14 cellular contexts compared by ENCODE assay signal in the genomic region with DNA sequence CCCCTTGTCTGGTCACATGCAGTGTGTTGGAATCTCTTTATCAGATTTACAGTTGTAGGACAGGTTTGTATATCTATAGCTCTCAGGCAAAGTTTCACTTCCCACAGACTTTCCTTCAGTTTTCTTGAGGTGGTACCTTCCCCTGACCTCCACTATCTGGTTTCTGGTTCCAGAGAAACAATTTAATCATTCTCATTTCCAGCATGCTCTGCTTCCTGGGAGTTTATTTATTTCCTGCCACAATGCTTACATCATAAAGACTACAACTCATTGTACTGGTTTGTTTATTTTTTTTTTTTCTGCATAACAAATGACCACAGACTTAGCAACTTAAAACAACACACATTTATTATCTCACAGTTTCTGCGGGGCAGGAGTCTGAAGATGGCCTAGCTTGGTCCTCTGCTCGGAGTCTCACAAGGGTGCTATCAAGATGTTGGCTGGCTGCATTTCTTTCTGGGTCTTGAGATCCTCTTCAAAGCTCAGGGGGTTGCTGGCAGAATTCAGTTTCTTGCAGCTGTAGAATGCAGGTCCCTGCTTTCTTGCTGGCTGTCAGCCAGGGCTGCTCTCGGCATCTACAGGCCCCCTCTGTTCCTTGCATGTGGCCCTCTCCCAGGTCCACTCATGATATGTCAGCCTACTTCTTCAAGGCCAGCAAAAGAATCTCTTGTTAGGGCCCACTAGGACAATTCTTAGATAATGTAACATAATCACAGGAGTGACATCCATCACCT.
DNase-seq lines count a peak whose midpoint lies in the region; ATAC-seq, FAIRE-seq and TF ChIP-seq lines count a peak whose summit lies in the region.
"Had no signal": no experiment of that assay in that cellular context is flagged by ENCODE, and none has a peak within 500 bp of the region (broad histone marks: within the 10 kb centered on the region; RNA-seq: fewer than 3 reads in every experiment).

No MANE protein-coding gene starts in this region.

- no peak for TF ChIP-seq CTCF in PC-9 (conservative IDR thresholded peaks at IDR 0.05)
- no peak for TF ChIP-seq CTCF in H1 (IDR thresholded peaks at IDR 0.05; ENCODE audit: control extremely low read depth in 1 of 3, insufficient read depth in 1 of 3, low read depth in 1 of 3, low read length in 3 of 3)
- TF ChIP-seq CTCF in neural progenitor cell (IDR thresholded peaks at IDR 0.05), result no peak
- no peak for TF ChIP-seq CTCF in HepG2 (CRISPR knock-in tag; IDR thresholded peaks at IDR 0.05)

- H3K56ac ChIP-seq in H1 (replicated peaks; ENCODE audit: insufficient read length, low read depth, low read length), result no peak overlapping the region

- no peak overlapping the region for H3K9ac ChIP-seq in H1 (replicated peaks in 1 of 4; ENCODE audit: extremely low read depth in 1 of 4, low read depth in 3 of 4, low read length in 3 of 4)
- no peak overlapping the region for H3K9ac ChIP-seq in neural progenitor cell
- no peak overlapping the region for H3K9ac ChIP-seq in HepG2 (ENCODE audit: insufficient read depth, low read depth, low read length)

- H3F3A ChIP-seq in PC-9 (ENCODE audit: insufficient read depth, low read depth) (peaks cover 45% of the 10 kb centered on the region), neural progenitor cell (ENCODE audit: low read depth) (no peaks in the 10 kb centered on the region)

- H3K4me3 ChIP-seq in PC-9 (no peak overlapping the region), H1 (ENCODE audit: extremely low read depth in 1 of 4, insufficient read depth in 2 of 4, low read depth in 3 of 4, low read length in 4 of 4) (no peak overlapping the region), neural progenitor cell (no peak overlapping the region), HepG2 (replicated peaks in 1 of 3; ENCODE audit: insufficient read depth in 1 of 3, low read depth in 2 of 3, low read length in 3 of 3) (no peak overlapping the region)
- H3K4me3 ChIP-seq: thyroid gland had no signal

- H3K27ac ChIP-seq in PC-9 (peak overlapping the region; percentile 82), H1 (ENCODE audit: low read depth, low read length) (no peak overlapping the region), neural progenitor cell (no peak overlapping the region), HepG2 (ENCODE audit: extremely low read length, insufficient read depth, low read length) (no peak overlapping the region)
- H3K27ac ChIP-seq: thyroid gland had no signal

- ATAC-seq in GM18868 (IDR thresholded peaks at IDR 0.05; ENCODE audit: unreplicated experiment) (peak; percentile 36), HepG2 (no peak), GM19328 (IDR thresholded peaks at IDR 0.05; ENCODE audit: unreplicated experiment) (no peak)

- no peak overlapping the region for H4K5ac ChIP-seq in H1 (ENCODE audit: insufficient read length, low read depth, low read length)

- H4K20me1 ChIP-seq in PC-9 (ENCODE audit: insufficient read depth) (no peaks in the 10 kb centered on the region), H1 (replicated peaks in 1 of 2; ENCODE audit: control insufficient read depth in 1 of 2, insufficient read depth in 2 of 2, low read length in 2 of 2) (peaks cover 2% of the 10 kb centered on the region in 2 experiments), neural progenitor cell (ENCODE audit: low read depth) (no peaks in the 10 kb centered on the region), HepG2 (ENCODE audit: insufficient read depth, low read length) (no peaks in the 10 kb centered on the region)

- no peak overlapping the region for H2BK15ac ChIP-seq in H1 (ENCODE audit: low read length)

- FAIRE-seq in H1 (lab: Jason Lieb, UNC) (no peak), HepG2 (lab: Jason Lieb, UNC) (no peak)

- no peak overlapping the region for H2AFZ ChIP-seq in PC-9
- no peak overlapping the region for H2AFZ ChIP-seq in H1 (ENCODE audit: low read length)
- peak overlapping the region; percentile 45 for H2AFZ ChIP-seq in neural progenitor cell (replicated peaks)
- H2AFZ ChIP-seq in HepG2 (ENCODE audit: low read length), result no peak overlapping the region

- H3K27ac Mint-ChIP-seq in neural progenitor cell, result peak overlapping the region; percentile 71
- H3K27ac Mint-ChIP-seq: activated CD4-positive, alpha-beta T cell treated with anti-CD3 and anti-CD28 coated beads, Interleukin-2, amount 10 ng/mL, durations not matched to agents 7 days and 5 days; CD8-positive, alpha-beta memory T cell; natural killer cell treated with Interleukin-12 subunit alpha and Interleukin-12 subunit beta and Interleukin-15 and Interleukin-18, amount 100 ng/mL, for 72 hours had no signal

- H3K79me1 ChIP-seq in H1 (ENCODE audit: low read depth, low read length), result no peaks in the 10 kb centered on the region

- no peaks in the 10 kb centered on the region for H3K9me3 ChIP-seq in PC-9 (ENCODE audit: insufficient read depth, low read depth)
- no peaks in the 10 kb centered on the region for H3K9me3 ChIP-seq in H1 (ENCODE audit: insufficient read depth in 2 of 2, low read depth in 1 of 2, low read length in 1 of 2)
- no peaks in the 10 kb centered on the region for H3K9me3 ChIP-seq in neural progenitor cell (ENCODE audit: low read depth)
- no peaks in the 10 kb centered on the region for H3K9me3 ChIP-seq in HepG2 (ENCODE audit: low read length)
- H3K9me3 ChIP-seq: thyroid gland had no signal

- 0 out of 2 replicates have a peak, but pooled peaks cover 8% of the 10 kb centered on the region for H3K79me2 ChIP-seq in PC-9 (ENCODE audit: low read depth)
- H3K79me2 ChIP-seq in H1 (ENCODE audit: control insufficient read depth in 1 of 2, insufficient read depth in 2 of 2, low read length in 2 of 2), result no peaks in the 10 kb centered on the region
- H3K79me2 ChIP-seq in neural progenitor cell (ENCODE audit: low read depth), result no peaks in the 10 kb centered on the region
- H3K79me2 ChIP-seq in HepG2 (ENCODE audit: insufficient read depth, low read length), result no peaks in the 10 kb centered on the region

- H3K9me3 Mint-ChIP-seq in neural progenitor cell, result no peaks in the 10 kb centered on the region
- H3K9me3 Mint-ChIP-seq: activated CD4-positive, alpha-beta T cell treated with anti-CD3 and anti-CD28 coated beads, Interleukin-2, amount 10 ng/mL, durations not matched to agents 7 days and 5 days; CD8-positive, alpha-beta memory T cell; natural killer cell treated with Interleukin-12 subunit alpha and Interleukin-12 subunit beta and Interleukin-15 and Interleukin-18, amount 100 ng/mL, for 72 hours had no signal

- H3K36me3 Mint-ChIP-seq in neural progenitor cell, result no peaks in the 10 kb centered on the region
- H3K36me3 Mint-ChIP-seq: CD8-positive, alpha-beta memory T cell; natural killer cell treated with Interleukin-12 subunit alpha and Interleukin-12 subunit beta and Interleukin-15 and Interleukin-18, amount 100 ng/mL, for 72 hours had no signal

- H2BK120ac ChIP-seq in H1 (replicated peaks; ENCODE audit: low read depth, low read length), result no peak overlapping the region

- H3K36me3 ChIP-seq in PC-9 (ENCODE audit: low read depth), result no peaks in the 10 kb centered on the region
- no peaks in the 10 kb centered on the region for H3K36me3 ChIP-seq in H1 (ENCODE audit: control insufficient read depth in 2 of 4, insufficient read depth in 4 of 4, low read length in 3 of 4)
- H3K36me3 ChIP-seq in neural progenitor cell, result no peaks in the 10 kb centered on the region
- no peaks in the 10 kb centered on the region for H3K36me3 ChIP-seq in HepG2 (replicated peaks in 1 of 2; ENCODE audit: control insufficient read depth in 1 of 2, insufficient read depth in 2 of 2, low read length in 2 of 2)
- H3K36me3 ChIP-seq: thyroid gland had no signal

- peaks cover 3% of the 10 kb centered on the region for H3K27me3 Mint-ChIP-seq in neural progenitor cell (ENCODE audit: insufficient read depth, low read depth)
- H3K27me3 Mint-ChIP-seq: activated CD4-positive, alpha-beta T cell treated with anti-CD3 and anti-CD28 coated beads, Interleukin-2, amount 10 ng/mL, durations not matched to agents 7 days and 5 days; CD8-positive, alpha-beta memory T cell had no signal

- H3K9me2 ChIP-seq in PC-9 (ENCODE audit: insufficient read depth), result no peaks in the 10 kb centered on the region

- H3K4me1 Mint-ChIP-seq in neural progenitor cell, result peaks cover 19% of the 10 kb centered on the region
- H3K4me1 Mint-ChIP-seq: CD8-positive, alpha-beta memory T cell had no signal

- POLR2A ChIA-PET in PC-9 (lab: Charles Lee; ENCODE audit: unreplicated experiment) (interaction anchor here (0.6 kb wide), 2 partner anchors 251 to 272 kb away, joined by 3 to 5 read pairs; no protein-coding TSS in a partner anchor), H1 (lab: Charles Lee; ENCODE audit: partially characterized antibody) (no interaction called here), HepG2 (lab: Yijun Ruan, JAX) (no interaction called here)

- CTCF ChIA-PET in PC-9 (lab: Charles Lee) (interaction anchor here (0.6 kb wide), 2 partner anchors 75 to 374 kb away, joined by 4 to 5 read pairs; no protein-coding TSS in a partner anchor), H1 (lab: Charles Lee; ENCODE audit: partially characterized antibody) (interaction anchor here (0.9 to 1.2 kb wide), 4 partner anchors 9 to 256 kb away, joined by 3 to 4 read pairs (median 3); no protein-coding TSS in a partner anchor), HepG2 (lab: Yijun Ruan, JAX; ENCODE audit: low intra/inter-chr PET ratio, low total read pairs) (no interaction called here)

- BruUV-seq in PC-9 (replicated peaks; lab: Mats Ljungman, UMichigan) (no TSS peak), HepG2 (replicated peaks; lab: Mats Ljungman, UMichigan) (no TSS peak)

- TF ChIP-seq RAD21 in H1 (IDR thresholded peaks at IDR 0.05 in 1 of 2, conservative IDR thresholded peaks at IDR 0.05 in 1 of 2; ENCODE audit: low read depth in 2 of 2, low read length in 2 of 2), result no peak
- no peak for TF ChIP-seq RAD21 in HepG2 (CRISPR knock-in tag; IDR thresholded peaks at IDR 0.05)

- H2BK12ac ChIP-seq in H1 (ENCODE audit: low read depth, low read length), result 0 out of 2 replicates have a peak overlapping the region, but pooled peaks have one; percentile 50

- intact Hi-C loops in PC-9 (cut with micrococcal nuclease; ENCODE audit: unreplicated experiment), result loop anchor here (10.0 kb wide), 1 partner anchor 408 kb away; no protein-coding TSS in a partner anchor
- intact Hi-C loops in HepG2 (cut with micrococcal nuclease; ENCODE audit: unreplicated experiment), result no loop called here

- no peak overlapping the region for H2BK5ac ChIP-seq in H1 (ENCODE audit: low read depth, low read length)

- no peak overlapping the region for H2BK20ac ChIP-seq in H1 (ENCODE audit: low read length)

- peak; percentile 32 to 94 for DNase-seq in PC-9
- DNase-seq in H1 (ENCODE audit: low read depth in 1 of 2, low spot score in 2 of 2), result no peak
- no peak for DNase-seq in neural progenitor cell (ENCODE audit: low spot score)
- no peak for DNase-seq in G401 (ENCODE audit: low spot score)
- no peak for DNase-seq in HepG2 (ENCODE audit: low spot score)
- DNase-seq in NCI-H2171 treated with DMSO at 0.1 percent for 48 hours (lab: John Stamatoyannopoulos, UW), result no peak
- DNase-seq: activated CD4-positive, alpha-beta T cell treated with anti-CD3 and anti-CD28 coated beads, Interleukin-2, amount 10 ng/mL, durations not matched to agents 7 days and 5 days; activated effector memory CD4-positive, alpha-beta T cell treated with anti-CD3 and anti-CD28 coated beads, Interleukin-2, amount 50 U/mL, for 16 hours; CD8-positive, alpha-beta memory T cell; H7; thyroid gland had no signal

- peaks cover 46% of the 10 kb centered on the region for H3K4me1 ChIP-seq in PC-9 (replicated peaks; ENCODE audit: insufficient read depth)
- peaks cover 0 to 6% (median 4%) of the 10 kb centered on the region in 4 experiments; a peak in 6 of 7 replicates for H3K4me1 ChIP-seq in H1 (replicated peaks in 1 of 4; ENCODE audit: control insufficient read depth in 3 of 4, insufficient read depth in 4 of 4, low read length in 3 of 4)
- H3K4me1 ChIP-seq in neural progenitor cell, result peaks cover 11% of the 10 kb centered on the region
- peaks cover 45% of the 10 kb centered on the region for H3K4me1 ChIP-seq in HepG2 (ENCODE audit: insufficient read depth, low read length)
- H3K4me1 ChIP-seq: thyroid gland had no signal

- no peak overlapping the region for H3K14ac ChIP-seq in H1 (ENCODE audit: insufficient read length)

- in situ Hi-C loops in G401 (cut with HindIII; ENCODE audit: low sequenced_read_pairs) (no loop called here), HepG2 (cut with HindIII; ENCODE audit: extremely low pct_ligation_motif_present, low pct_unique_long_range_greater_than_20kb) (no loop called here)

- no peak for TF ChIP-seq EP300 in H1 (IDR thresholded peaks at IDR 0.05; ENCODE audit: borderline replicate concordance in 1 of 2, low read depth in 2 of 2, low read length in 2 of 2)
- no peak for TF ChIP-seq EP300 in HepG2 (IDR thresholded peaks at IDR 0.05; ENCODE audit: low read depth in 2 of 2, low read length in 2 of 2)
- no peak for TF ChIP-seq EP300 in HepG2 (CRISPR knock-in tag; IDR thresholded peaks at IDR 0.05; ENCODE audit: borderline replicate concordance)

- H3K27me3 ChIP-seq in PC-9 (ENCODE audit: insufficient read depth, low read depth) (no peaks in the 10 kb centered on the region), H1 (replicated peaks in 1 of 4; ENCODE audit: control insufficient read depth in 3 of 4, extremely low read depth in 1 of 4, insufficient read depth in 3 of 4, low read length in 3 of 4) (peaks cover 0 to 19% (median 10%) of the 10 kb centered on the region in 4 experiments; a peak in 4 of 7 replicates), neural progenitor cell (no peaks in the 10 kb centered on the region), HepG2 (ENCODE audit: control insufficient read depth in 1 of 2, insufficient read depth in 2 of 2, low read length in 2 of 2) (no peaks in the 10 kb centered on the region)
- H3K27me3 ChIP-seq: thyroid gland had no signal

- H4K8ac ChIP-seq in H1 (ENCODE audit: extremely low read depth, insufficient read depth, low read length), result no peak overlapping the region

- H3K4me3 Mint-ChIP-seq in neural progenitor cell, result no peak overlapping the region
- H3K4me3 Mint-ChIP-seq: activated CD4-positive, alpha-beta T cell treated with anti-CD3 and anti-CD28 coated beads, Interleukin-2, amount 10 ng/mL, durations not matched to agents 7 days and 5 days; CD8-positive, alpha-beta memory T cell; natural killer cell treated with Interleukin-12 subunit alpha and Interleukin-12 subunit beta and Interleukin-15 and Interleukin-18, amount 100 ng/mL, for 72 hours had no signal

- H2AK5ac ChIP-seq in H1 (ENCODE audit: low read depth, low read length), result no peak overlapping the region

- no peak overlapping the region for H3K18ac ChIP-seq in H1 (ENCODE audit: extremely low read depth, low read length)

- no peak overlapping the region for H4K91ac ChIP-seq in H1 (replicated peaks; ENCODE audit: insufficient read length, low read length)

- 80% methylated on average over 3 of the region's 3 CpGs; no CpG with 5 or more reads in 1 of the 2 experiments for WGBS in H1 (ENCODE audit: extremely low coverage in 1 of 2, insufficient coverage in 1 of 2, insufficient read length in 1 of 2, insufficient replicate concordance in 2 of 2, low coverage in 1 of 2, low lambda C conversion rate in 2 of 2, missing lambda C conversion rate in 1 of 2), 2 experiments
- 87% methylated on average over 3 of the region's 3 CpGs for WGBS in HepG2 (ENCODE audit: low lambda C conversion rate)

- TF ChIP-seq POLR2A in H1 (IDR thresholded peaks at IDR 0.05; ENCODE audit: control extremely low read depth in 1 of 2, low read depth in 2 of 2, low read length in 2 of 2), result no peak
- no peak for TF ChIP-seq POLR2A in HepG2 (IDR thresholded peaks at IDR 0.05; ENCODE audit: insufficient read depth in 1 of 2, low read depth in 2 of 2, low read length in 2 of 2)

- peak overlapping the region; percentile 56 for H3K4me2 ChIP-seq in PC-9
- no peak overlapping the region for H3K4me2 ChIP-seq in H1 (ENCODE audit: insufficient read depth in 1 of 2, low read depth in 2 of 2, low read length in 2 of 2)
- no peak overlapping the region for H3K4me2 ChIP-seq in neural progenitor cell
- H3K4me2 ChIP-seq in HepG2 (ENCODE audit: low read depth, low read length), result no peak overlapping the region

- H3K23me2 ChIP-seq in H1 (ENCODE audit: low read depth, low read length), result no peaks in the 10 kb centered on the region

- H3K4ac ChIP-seq in H1 (replicated peaks; ENCODE audit: insufficient read length, low read depth, low read length), result no peak overlapping the region

- no peak overlapping the region for H3K23ac ChIP-seq in H1 (ENCODE audit: insufficient read length)

Comparison
In these comparisons a context has a peak if more than half of its experiments do, and no peak if none do; other contexts are left out.
1. DNase-seq: peak in PC-9 (2 of 2); none in H1 (0 of 2), neural progenitor cell (single experiment), G401 (single experiment), HepG2 (single experiment) and NCI-H2171 treated with DMSO at 0.1 percent for 48 hours (single experiment).